ENCODE assay signal across 1 cellular context in genomic region chrX:13198762-13199064, GRCh38.
TF ChIP-seq lines count a peak whose summit lies in the region.

No MANE protein-coding gene starts in this region.

TF ChIP-seq in GM23338, 12 proteins besides CTCF, POLR2A, EP300 and RAD21 (continued from another document):
- TF ChIP-seq, protein P1, sequence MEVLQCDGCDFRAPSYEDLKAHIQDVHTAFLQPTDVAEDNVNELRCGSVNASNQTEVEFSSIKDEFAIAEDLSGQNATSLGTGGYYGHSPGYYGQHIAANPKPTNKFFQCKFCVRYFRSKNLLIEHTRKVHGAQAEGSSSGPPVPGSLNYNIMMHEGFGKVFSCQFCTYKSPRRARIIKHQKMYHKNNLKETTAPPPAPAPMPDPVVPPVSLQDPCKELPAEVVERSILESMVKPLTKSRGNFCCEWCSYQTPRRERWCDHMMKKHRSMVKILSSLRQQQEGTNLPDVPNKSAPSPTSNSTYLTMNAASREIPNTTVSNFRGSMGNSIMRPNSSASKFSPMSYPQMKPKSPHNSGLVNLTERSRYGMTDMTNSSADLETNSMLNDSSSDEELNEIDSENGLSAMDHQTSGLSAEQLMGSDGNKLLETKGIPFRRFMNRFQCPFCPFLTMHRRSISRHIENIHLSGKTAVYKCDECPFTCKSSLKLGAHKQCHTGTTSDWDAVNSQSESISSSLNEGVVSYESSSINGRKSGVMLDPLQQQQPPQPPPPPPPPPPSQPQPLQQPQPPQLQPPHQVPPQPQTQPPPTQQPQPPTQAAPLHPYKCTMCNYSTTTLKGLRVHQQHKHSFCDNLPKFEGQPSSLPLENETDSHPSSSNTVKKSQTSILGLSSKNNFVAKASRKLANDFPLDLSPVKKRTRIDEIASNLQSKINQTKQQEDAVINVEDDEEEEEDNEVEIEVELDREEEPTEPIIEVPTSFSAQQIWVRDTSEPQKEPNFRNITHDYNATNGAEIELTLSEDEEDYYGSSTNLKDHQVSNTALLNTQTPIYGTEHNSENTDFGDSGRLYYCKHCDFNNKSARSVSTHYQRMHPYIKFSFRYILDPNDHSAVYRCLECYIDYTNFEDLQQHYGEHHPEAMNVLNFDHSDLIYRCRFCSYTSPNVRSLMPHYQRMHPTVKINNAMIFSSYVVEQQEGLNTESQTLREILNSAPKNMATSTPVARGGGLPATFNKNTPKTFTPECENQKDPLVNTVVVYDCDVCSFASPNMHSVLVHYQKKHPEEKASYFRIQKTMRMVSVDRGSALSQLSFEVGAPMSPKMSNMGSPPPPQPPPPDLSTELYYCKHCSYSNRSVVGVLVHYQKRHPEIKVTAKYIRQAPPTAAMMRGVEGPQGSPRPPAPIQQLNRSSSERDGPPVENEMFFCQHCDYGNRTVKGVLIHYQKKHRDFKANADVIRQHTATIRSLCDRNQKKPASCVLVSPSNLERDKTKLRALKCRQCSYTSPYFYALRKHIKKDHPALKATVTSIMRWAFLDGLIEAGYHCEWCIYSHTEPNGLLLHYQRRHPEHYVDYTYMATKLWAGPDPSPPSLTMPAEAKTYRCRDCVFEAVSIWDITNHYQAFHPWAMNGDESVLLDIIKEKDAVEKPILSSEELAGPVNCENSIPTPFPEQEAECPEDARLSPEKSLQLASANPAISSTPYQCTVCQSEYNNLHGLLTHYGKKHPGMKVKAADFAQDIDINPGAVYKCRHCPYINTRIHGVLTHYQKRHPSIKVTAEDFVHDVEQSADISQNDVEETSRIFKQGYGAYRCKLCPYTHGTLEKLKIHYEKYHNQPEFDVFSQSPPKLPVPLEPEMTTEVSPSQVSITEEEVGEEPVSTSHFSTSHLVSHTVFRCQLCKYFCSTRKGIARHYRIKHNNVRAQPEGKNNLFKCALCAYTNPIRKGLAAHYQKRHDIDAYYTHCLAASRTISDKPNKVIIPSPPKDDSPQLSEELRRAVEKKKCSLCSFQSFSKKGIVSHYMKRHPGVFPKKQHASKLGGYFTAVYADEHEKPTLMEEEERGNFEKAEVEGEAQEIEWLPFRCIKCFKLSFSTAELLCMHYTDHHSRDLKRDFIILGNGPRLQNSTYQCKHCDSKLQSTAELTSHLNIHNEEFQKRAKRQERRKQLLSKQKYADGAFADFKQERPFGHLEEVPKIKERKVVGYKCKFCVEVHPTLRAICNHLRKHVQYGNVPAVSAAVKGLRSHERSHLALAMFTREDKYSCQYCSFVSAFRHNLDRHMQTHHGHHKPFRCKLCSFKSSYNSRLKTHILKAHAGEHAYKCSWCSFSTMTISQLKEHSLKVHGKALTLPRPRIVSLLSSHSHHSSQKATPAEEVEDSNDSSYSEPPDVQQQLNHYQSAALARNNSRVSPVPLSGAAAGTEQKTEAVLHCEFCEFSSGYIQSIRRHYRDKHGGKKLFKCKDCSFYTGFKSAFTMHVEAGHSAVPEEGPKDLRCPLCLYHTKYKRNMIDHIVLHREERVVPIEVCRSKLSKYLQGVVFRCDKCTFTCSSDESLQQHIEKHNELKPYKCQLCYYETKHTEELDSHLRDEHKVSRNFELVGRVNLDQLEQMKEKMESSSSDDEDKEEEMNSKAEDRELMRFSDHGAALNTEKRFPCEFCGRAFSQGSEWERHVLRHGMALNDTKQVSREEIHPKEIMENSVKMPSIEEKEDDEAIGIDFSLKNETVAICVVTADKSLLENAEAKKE (CRISPR knock-in tag; IDR thresholded peaks at IDR 0.05) = no peak
